ENCODE assay signal across 2 cellular contexts in genomic region chr11:3225159-3225758, GRCh38.
TF ChIP-seq lines count a peak whose summit lies in the region.

No MANE protein-coding gene starts in this region.

TF ChIP-seq in SK-N-SH, 30 proteins besides CTCF, POLR2A, EP300 and RAD21:
- TF ChIP-seq MAX (IDR thresholded peaks at IDR 0.05; ENCODE audit: low read depth), result no peak

TF ChIP-seq in SK-N-SH treated with all-trans-retinoic acid at 6 μM for 48 hours, 23 proteins besides CTCF, POLR2A, EP300 and RAD21:
- TF ChIP-seq GLIS3 (CRISPR knock-in tag; IDR thresholded peaks at IDR 0.05), result no peak
- TF ChIP-seq BACH2 (CRISPR knock-in tag; IDR thresholded peaks at IDR 0.05; ENCODE audit: borderline replicate concordance), result no peak
- no peak for TF ChIP-seq TCF4 (CRISPR knock-in tag; IDR thresholded peaks at IDR 0.05; ENCODE audit: borderline replicate concordance)
TF ChIP-seq in SK-N-SH treated with all-trans-retinoic acid at 6 μM for 48 hours: peak in this region for 0.
